In genomic region chr17:12041316-12041715, GRCh38 we compare ENCODE assay signal across 13 cellular contexts. TPM values are rescaled to one million over a fixed set of nuclear protein-coding genes. Genes with fewer than 3 reads are reported as not detected.
DNase-seq lines count a peak whose midpoint lies in the region; ATAC-seq lines count a peak whose summit lies in the region.
"Had no signal": no experiment of that assay in that cellular context is flagged by ENCODE, and none has a peak within 500 bp of the region (broad histone marks: within the 10 kb centered on the region; RNA-seq: fewer than 3 reads in every experiment).

No MANE protein-coding gene starts in this region.

- CTCF ChIA-PET in CD8-positive, alpha-beta memory T cell (lab: Charles Lee) = interaction anchor here (1.0 kb wide), 1 partner anchor 21 kb away, joined by 4 read pairs; no protein-coding TSS in a partner anchor

- H3K4me3 Mint-ChIP-seq in T-helper 2 cell treated with Interferon-gamma antibody and Interleukin-4, amounts not matched to agents 5 μg/mL and 100 μg/mL, for 36 hours = no peak overlapping the region
- H3K4me3 Mint-ChIP-seq in CD8-positive, alpha-beta memory T cell = no peak overlapping the region
- H3K4me3 Mint-ChIP-seq: memory B cell had no signal

- H3K36me3 ChIP-seq in CD8-positive, alpha-beta memory T cell (ENCODE audit: insufficient read depth, low read length) = no peaks in the 10 kb centered on the region
- H3K36me3 ChIP-seq: right lobe of liver had no signal

- H3K27me3 Mint-ChIP-seq in T-helper 2 cell treated with Interferon-gamma antibody and Interleukin-4, amounts not matched to agents 5 μg/mL and 100 μg/mL, for 36 hours (ENCODE audit: low read depth) = no peaks in the 10 kb centered on the region
- H3K27me3 Mint-ChIP-seq in CD8-positive, alpha-beta memory T cell = no peaks in the 10 kb centered on the region
- H3K27me3 Mint-ChIP-seq: memory B cell had no signal

- DNase-seq in T-helper 2 cell treated with Interferon-gamma antibody and Interleukin-4, amounts not matched to agents 5 μg/mL and 100 μg/mL, for 36 hours (ENCODE audit: low spot score) = no peak
- no peak for DNase-seq in T-helper 2 cell
- DNase-seq in NCI-H226 = peak; percentile 45
- peak; percentile 72 for DNase-seq in dedifferentiated amniotic fluid mesenchymal stem cell (ENCODE audit: extremely low spot score)
- peak; percentile 74 for DNase-seq in renal cortical epithelial cell (ENCODE audit: low read depth)
- no peak for DNase-seq in midbrain (lab: John Stamatoyannopoulos, UW)
- no peak for DNase-seq in CD8-positive, alpha-beta memory T cell
- DNase-seq: NCI-H2227 treated with DMSO at 0.1 percent for 48 hours; right lobe of liver; Right ventricle myocardium superior; stimulated activated CD8-positive, alpha-beta memory T cell treated with anti-CD3 and anti-CD28 coated beads, Interleukin-4, amount 100 ng/mL, for 48 hours had no signal

- no peaks in the 10 kb centered on the region for H3K27me3 ChIP-seq in CD8-positive, alpha-beta memory T cell (ENCODE audit: insufficient read depth, low read length, poor library complexity, severe bottlenecking)
- H3K27me3 ChIP-seq: right lobe of liver had no signal

- POLR2A ChIA-PET in CD8-positive, alpha-beta memory T cell (lab: Charles Lee) = no interaction called here

- no peak for ATAC-seq in GM18517 (IDR thresholded peaks at IDR 0.05; ENCODE audit: unreplicated experiment)
- ATAC-seq: right lobe of liver had no signal

- peaks cover 4% of the 10 kb centered on the region for H3K36me3 Mint-ChIP-seq in T-helper 2 cell treated with Interferon-gamma antibody and Interleukin-4, amounts not matched to agents 5 μg/mL and 100 μg/mL, for 36 hours (ENCODE audit: low read depth)
- peaks cover 0 to 5% (median 1%) of the 10 kb centered on the region in 3 donors for H3K36me3 Mint-ChIP-seq in CD8-positive, alpha-beta memory T cell

- H3K4me3 ChIP-seq in CD8-positive, alpha-beta memory T cell (ENCODE audit: low read length) = no peak overlapping the region
- H3K4me3 ChIP-seq: right lobe of liver had no signal

- peaks cover 6% of the 10 kb centered on the region for H3K4me1 ChIP-seq in CD8-positive, alpha-beta memory T cell (ENCODE audit: insufficient read depth, low read length)

- H3K27ac Mint-ChIP-seq in T-helper 2 cell treated with Interferon-gamma antibody and Interleukin-4, amounts not matched to agents 5 μg/mL and 100 μg/mL, for 36 hours = peak overlapping the region; percentile 34
- no peak overlapping the region for H3K27ac Mint-ChIP-seq in CD8-positive, alpha-beta memory T cell
- H3K27ac Mint-ChIP-seq: memory B cell had no signal

- peaks cover 6% of the 10 kb centered on the region for H3K4me1 Mint-ChIP-seq in T-helper 2 cell treated with Interferon-gamma antibody and Interleukin-4, amounts not matched to agents 5 μg/mL and 100 μg/mL, for 36 hours (ENCODE audit: low read depth)
- H3K4me1 Mint-ChIP-seq in CD8-positive, alpha-beta memory T cell = peaks cover 64 to 92% (median 85%) of the 10 kb centered on the region in 3 donors

- H3K9me3 ChIP-seq in CD8-positive, alpha-beta memory T cell (ENCODE audit: low read length) = no peaks in the 10 kb centered on the region
- H3K9me3 ChIP-seq: right lobe of liver had no signal

- no peak overlapping the region for H3K27ac ChIP-seq in CD8-positive, alpha-beta memory T cell (ENCODE audit: low read depth, low read length)
- H3K27ac ChIP-seq: right lobe of liver had no signal

- H3K9me3 Mint-ChIP-seq in T-helper 2 cell treated with Interferon-gamma antibody and Interleukin-4, amounts not matched to agents 5 μg/mL and 100 μg/mL, for 36 hours = no peaks in the 10 kb centered on the region
- H3K9me3 Mint-ChIP-seq in CD8-positive, alpha-beta memory T cell = no peaks in the 10 kb centered on the region
- H3K9me3 Mint-ChIP-seq: memory B cell had no signal

RNA-seq across cellular contexts. Expression of gene MAP2K4, which starts 20.6 kb away (rescaled TPM):
- 46.7 and 50.2 TPM in 2 replicates for total RNA-seq in renal cortical epithelial cell
- total RNA-seq in CD8-positive, alpha-beta memory T cell = 10 to 100 TPM; 45.9 to 46.2 TPM
- 30.3 TPM for polyA plus RNA-seq in CD8-positive, alpha-beta memory T cell

RNA-seq across cellular contexts. Expression of gene ZNF18, which starts 44.0 kb away (rescaled TPM):
- total RNA-seq in renal cortical epithelial cell = 9.7 and 10.6 TPM in 2 replicates
- total RNA-seq in CD8-positive, alpha-beta memory T cell = 1 to 10 TPM; 5.7 to 7.2 TPM
- 9.1 TPM for polyA plus RNA-seq in CD8-positive, alpha-beta memory T cell

Comparison
In these comparisons a context has a peak if more than half of its experiments do, and no peak if none do; other contexts are left out.
1. DNase-seq: peak in NCI-H226 (single experiment), dedifferentiated amniotic fluid mesenchymal stem cell (single experiment) and renal cortical epithelial cell (single experiment); none in T-helper 2 cell treated with Interferon-gamma antibody and Interleukin-4, amounts not matched to agents 5 μg/mL and 100 μg/mL, for 36 hours (single experiment), T-helper 2 cell (0 of 5), midbrain (single experiment) and CD8-positive, alpha-beta memory T cell (0 of 5).